6 cellular contexts compared by ENCODE assay signal in the genomic region with DNA sequence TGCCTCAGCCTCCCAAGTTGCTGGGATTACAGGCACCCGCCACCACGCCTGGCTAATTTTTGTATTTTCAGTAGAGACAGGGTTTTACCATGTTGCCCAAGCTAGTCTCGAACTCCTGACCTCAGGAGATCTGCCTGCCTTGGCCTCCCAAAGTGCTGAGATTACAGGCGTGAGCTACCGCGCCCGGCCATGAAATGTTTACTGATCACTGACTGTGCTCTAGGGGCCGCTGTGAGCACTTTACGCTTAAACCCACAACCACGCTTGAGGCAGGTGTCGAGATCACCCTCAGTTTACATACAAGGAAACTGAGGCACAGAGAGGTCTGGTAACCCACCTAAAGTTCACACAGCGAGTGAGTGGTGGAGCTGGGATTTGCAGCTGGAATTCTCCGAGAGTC. TPM values are rescaled to one million over a fixed set of nuclear protein-coding genes. Genes with fewer than 3 reads are reported as not detected.
"Had no signal": no experiment of that assay in that cellular context is flagged by ENCODE, and none has a peak within 500 bp of the region (broad histone marks: within the 10 kb centered on the region; RNA-seq: fewer than 3 reads in every experiment).

No MANE protein-coding gene starts in this region.

RNA-seq across cellular contexts. Expression of a gene that starts 24.7 kb away (rescaled TPM):
- total RNA-seq: LHCN-M2, MCF 10A, NCI-H460, PC-3 had no signal

RNA-seq across cellular contexts. Expression of a gene that starts 52.7 kb away (rescaled TPM):
- total RNA-seq: LHCN-M2, MCF 10A, NCI-H460, PC-3, Peyer's patch, SJSA1 had no signal
